In the genomic region with DNA sequence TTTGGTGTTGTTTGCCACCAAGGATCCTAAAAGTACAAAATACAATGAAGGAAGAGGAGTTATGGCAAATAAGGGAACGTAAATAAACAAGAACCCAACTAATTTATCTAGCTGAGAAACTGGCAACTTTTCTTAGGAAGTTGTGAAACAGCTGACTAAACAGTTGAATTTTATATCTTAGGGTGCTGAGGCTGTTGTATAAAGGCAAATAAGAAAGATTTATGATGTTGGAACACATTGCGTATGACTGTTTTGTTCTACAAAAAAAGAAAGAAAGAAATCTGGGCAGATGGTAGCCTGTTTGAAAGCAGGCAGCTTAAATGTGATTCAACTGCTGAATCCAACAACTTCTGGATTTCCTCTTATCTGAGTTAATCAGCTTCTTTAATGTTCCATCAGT, we compare ENCODE assay signal across 15 cellular contexts.
"Had no signal": no experiment of that assay in that cellular context is flagged by ENCODE, and none has a peak within 500 bp of the region (broad histone marks: within the 10 kb centered on the region; RNA-seq: fewer than 3 reads in every experiment).

No MANE protein-coding gene starts in this region.

- DNase-seq: activated CD4-positive, alpha-beta T cell treated with anti-CD3 and anti-CD28 coated beads, Interleukin-2, amount 50 U/mL, for 1 hour; activated naive CD4-positive, alpha-beta T cell treated with anti-CD3 and anti-CD28 coated beads, Interleukin-2, amount 50 U/mL, for 16 hours; amygdala; dermis blood vessel endothelial cell; left ventricle myocardium inferior; stimulated activated CD4-positive, alpha-beta T cell treated with anti-CD3 and anti-CD28 coated beads, Interleukin-1b, Interleukin-23, amount 100 ng/mL, for 48 hours; T-helper 2 cell had no signal

- H3K27me3 Mint-ChIP-seq: stimulated activated memory B cell treated with anti-CD40 and anti-IgM and Interleukin-4, amounts not matched to agents 10 μg/mL and 1 μg/mL and 100 μg/mL, for 72 hours; type B pancreatic cell had no signal

- H3K27me3 ChIP-seq: gastroesophageal sphincter, neural progenitor cell, right atrium auricular region had no signal

- H2AFZ ChIP-seq: neural progenitor cell had no signal

- H3K27ac Mint-ChIP-seq: memory B cell; neural progenitor cell; stimulated activated memory B cell treated with anti-CD40 and anti-IgM and Interleukin-4, amounts not matched to agents 10 μg/mL and 1 μg/mL and 100 μg/mL, for 72 hours; type B pancreatic cell had no signal

- H3K36me3 ChIP-seq: gastroesophageal sphincter, left ventricle myocardium inferior, neural progenitor cell, right atrium auricular region had no signal

- H3K4me1 ChIP-seq: right atrium auricular region had no signal

- H3K4me3 Mint-ChIP-seq: memory B cell; neural progenitor cell; stimulated activated memory B cell treated with anti-CD40 and anti-IgM and Interleukin-4, amounts not matched to agents 10 μg/mL and 1 μg/mL and 100 μg/mL, for 72 hours; type B pancreatic cell had no signal

- H3K9ac ChIP-seq: neural progenitor cell had no signal

- H3K4me1 Mint-ChIP-seq: memory B cell; neural progenitor cell; stimulated activated memory B cell treated with anti-CD40 and anti-IgM and Interleukin-4, amounts not matched to agents 10 μg/mL and 1 μg/mL and 100 μg/mL, for 72 hours had no signal

- H3K36me3 Mint-ChIP-seq: memory B cell; neural progenitor cell; stimulated activated memory B cell treated with anti-CD40 and anti-IgM and Interleukin-4, amounts not matched to agents 10 μg/mL and 1 μg/mL and 100 μg/mL, for 72 hours; type B pancreatic cell had no signal

- ATAC-seq: esophagus mucosa; gastroesophageal sphincter; stimulated activated memory B cell treated with anti-CD40 and anti-IgM and Interleukin-4, amounts not matched to agents 10 μg/mL and 1 μg/mL and 100 μg/mL, for 72 hours had no signal

- H3K4me3 ChIP-seq: gastroesophageal sphincter, left ventricle myocardium inferior, neural progenitor cell, right atrium auricular region, smooth muscle cell had no signal

- H3K9me3 ChIP-seq: gastroesophageal sphincter, left ventricle myocardium inferior, right atrium auricular region had no signal

- H3K4me2 ChIP-seq: neural progenitor cell, smooth muscle cell had no signal

- H3K27ac ChIP-seq: gastroesophageal sphincter, left ventricle myocardium inferior, neural progenitor cell, right atrium auricular region had no signal

- H3K9me3 Mint-ChIP-seq: memory B cell; stimulated activated memory B cell treated with anti-CD40 and anti-IgM and Interleukin-4, amounts not matched to agents 10 μg/mL and 1 μg/mL and 100 μg/mL, for 72 hours; type B pancreatic cell had no signal
